ENCODE assay signal across 8 cellular contexts in the genomic region with DNA sequence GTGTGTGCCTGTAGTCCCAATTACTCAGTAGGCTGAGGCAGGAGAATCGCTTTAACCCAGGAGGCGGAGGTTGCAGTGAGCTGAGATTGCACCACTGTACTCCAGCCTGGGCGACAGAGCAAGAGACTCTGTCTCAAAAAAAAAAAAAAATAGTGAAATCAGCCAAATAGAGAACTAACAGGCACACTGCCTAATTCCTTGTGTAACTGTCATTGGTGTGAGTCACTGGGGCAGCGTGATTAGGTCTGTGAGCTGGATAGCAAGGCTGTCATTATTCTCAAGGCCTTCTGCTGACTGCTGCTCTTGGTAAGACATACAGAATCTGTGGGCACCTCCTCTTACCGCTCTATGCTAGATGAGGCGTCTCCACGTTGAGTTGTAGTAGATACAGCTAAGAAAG.
DNase-seq lines count a peak whose midpoint lies in the region; ATAC-seq, FAIRE-seq and TF ChIP-seq lines count a peak whose summit lies in the region.

No MANE protein-coding gene starts in this region.

- DNase-seq in HT1080 (ENCODE audit: low read depth) (peak; percentile 96), amygdala (lab: John Stamatoyannopoulos, UW) (peak in 31 of 56 donors; percentile 6 to 74 (median 48)), thoracic aorta (ENCODE audit: low spot score) (peak; percentile 43), mesenteric fat pad (ENCODE audit: low spot score) (no peak)
- no peak for DNase-seq in activated naive CD4-positive, alpha-beta T cell treated with anti-CD3 and anti-CD28 coated beads for 36 hours

- no peaks in the 10 kb centered on the region for H3K27me3 Mint-ChIP-seq in activated naive CD4-positive, alpha-beta T cell treated with anti-CD3 and anti-CD28 coated beads for 36 hours (ENCODE audit: low read depth)

- peak; percentile 94 for ATAC-seq in thoracic aorta (ENCODE audit: insufficient number of reproducible peaks, low FRiP score, low read depth)
- no peak for ATAC-seq in HG03342 (IDR thresholded peaks at IDR 0.05; ENCODE audit: unreplicated experiment)
- no peak for ATAC-seq in GM21390 (IDR thresholded peaks at IDR 0.05; ENCODE audit: unreplicated experiment)

- FAIRE-seq in islet of Langerhans (lab: Jason Lieb, UNC), result peak; percentile 93

- no peak for TF ChIP-seq CTCF in thoracic aorta (IDR thresholded peaks at IDR 0.05)

- H3K4me1 ChIP-seq in thoracic aorta (ENCODE audit: control insufficient read depth in 1 of 2, low read depth in 2 of 2), result peaks cover 0 to 27% of the 10 kb centered on the region in 2 donors

- H3K9me3 ChIP-seq in thoracic aorta, result no peaks in the 10 kb centered on the region

- no peak overlapping the region for H3K27ac ChIP-seq in thoracic aorta

- H3K4me1 Mint-ChIP-seq in activated naive CD4-positive, alpha-beta T cell treated with anti-CD3 and anti-CD28 coated beads for 36 hours (ENCODE audit: low read depth), result peaks cover 61% of the 10 kb centered on the region

- no peaks in the 10 kb centered on the region for H3K27me3 ChIP-seq in thoracic aorta (replicated peaks; ENCODE audit: insufficient read depth)

- CTCF ChIA-PET in activated naive CD4-positive, alpha-beta T cell treated with anti-CD3 and anti-CD28 coated beads for 36 hours (lab: Charles Lee), result interaction anchor here (0.6 to 0.7 kb wide), 2 partner anchors 41 to 336 kb away, joined by 3 to 5 read pairs; no protein-coding TSS in a partner anchor

- H3K36me3 ChIP-seq in thoracic aorta, result no peaks in the 10 kb centered on the region

- H3K4me3 Mint-ChIP-seq in activated naive CD4-positive, alpha-beta T cell treated with anti-CD3 and anti-CD28 coated beads for 36 hours, result no peak overlapping the region

- H3K4me3 ChIP-seq in thoracic aorta, result no peak overlapping the region

- H3K27ac Mint-ChIP-seq in activated naive CD4-positive, alpha-beta T cell treated with anti-CD3 and anti-CD28 coated beads for 36 hours, result no peak overlapping the region

- no peaks in the 10 kb centered on the region for H3K9me3 Mint-ChIP-seq in activated naive CD4-positive, alpha-beta T cell treated with anti-CD3 and anti-CD28 coated beads for 36 hours

- intact Hi-C loops in activated naive CD4-positive, alpha-beta T cell treated with anti-CD3 and anti-CD28 coated beads for 36 hours (cut with micrococcal nuclease), result no loop called here

- H3K36me3 Mint-ChIP-seq in activated naive CD4-positive, alpha-beta T cell treated with anti-CD3 and anti-CD28 coated beads for 36 hours (ENCODE audit: low read depth), result no peaks in the 10 kb centered on the region

Comparison
In these comparisons a context has a peak if more than half of its experiments do, and no peak if none do; other contexts are left out.
1. DNase-seq: peak in HT1080 (single experiment), amygdala (31 of 56) and thoracic aorta (single experiment); none in mesenteric fat pad (single experiment) and activated naive CD4-positive, alpha-beta T cell treated with anti-CD3 and anti-CD28 coated beads for 36 hours (single experiment).